In genomic region chr20:20687319-20687718, GRCh38 we compare ENCODE assay signal across 23 cellular contexts.
"Had no signal": no experiment of that assay in that cellular context is flagged by ENCODE, and none has a peak within 500 bp of the region (broad histone marks: within the 10 kb centered on the region; RNA-seq: fewer than 3 reads in every experiment).

No MANE protein-coding gene starts in this region.

- H3K4me1 ChIP-seq: neural progenitor cell had no signal

- H3K4me3 Mint-ChIP-seq: immature natural killer cell; nephron; neural progenitor cell; stimulated activated effector memory CD8-positive, alpha-beta T cell treated with anti-CD3 and anti-CD28 coated beads, Interleukin-12 subunit alpha, Interleukin-12 subunit beta, amount 100 ng/mL, for 72 hours; stimulated activated naive CD8-positive, alpha-beta T cell treated with anti-CD3 and anti-CD28 coated beads, Interleukin-15, Interleukin-2, amounts not matched to agents 100 ng/mL and 50 ng/mL, for 24 hours had no signal

- H3K4me3 ChIP-seq: left lung, lower lobe of right lung, neural progenitor cell, ovary, right atrium auricular region, skin epidermis, transverse colon, upper lobe of left lung, vagina had no signal

- H3K27me3 Mint-ChIP-seq: naive thymus-derived CD8-positive, alpha-beta T cell; progenitor cell of endocrine pancreas; stimulated activated naive CD8-positive, alpha-beta T cell treated with anti-CD3 and anti-CD28 coated beads, Interleukin-15, Interleukin-2, amounts not matched to agents 100 ng/mL and 50 ng/mL, for 24 hours had no signal

- H3K36me3 ChIP-seq: left lung, lower lobe of right lung, neural progenitor cell, ovary, right atrium auricular region, transverse colon, upper lobe of left lung, vagina had no signal

- H3K27ac ChIP-seq: left lung, lower lobe of right lung, neural progenitor cell, ovary, right atrium auricular region, skin epidermis, transverse colon, upper lobe of left lung, vagina had no signal

- DNase-seq: hippocampal formation; immature natural killer cell; kidney; left colon; left lung; lower lobe of right lung; mammary epithelial cell; mesenchymal stem cell; naive thymus-derived CD8-positive, alpha-beta T cell; ovary; stimulated activated CD4-positive, alpha-beta T cell treated with anti-CD3 and anti-CD28 coated beads, Interleukin-4, amount 100 ng/mL, for 24 hours; stimulated activated naive CD4-positive, alpha-beta T cell; transverse colon; upper lobe of left lung had no signal

- H3K27me3 ChIP-seq: left lung, neural progenitor cell, ovary, right atrium auricular region, transverse colon, upper lobe of left lung, vagina had no signal

- H3K9me3 Mint-ChIP-seq: immature natural killer cell; naive thymus-derived CD8-positive, alpha-beta T cell; nephron; stimulated activated effector memory CD8-positive, alpha-beta T cell treated with anti-CD3 and anti-CD28 coated beads, Interleukin-12 subunit alpha, Interleukin-12 subunit beta, amount 100 ng/mL, for 72 hours; stimulated activated naive CD8-positive, alpha-beta T cell treated with anti-CD3 and anti-CD28 coated beads, Interleukin-15, Interleukin-2, amounts not matched to agents 100 ng/mL and 50 ng/mL, for 24 hours had no signal

- ATAC-seq: left colon; left lung; lower lobe of right lung; naive thymus-derived CD8-positive, alpha-beta T cell; sciatic nerve; stimulated activated effector memory CD8-positive, alpha-beta T cell treated with anti-CD3 and anti-CD28 coated beads, Interleukin-12 subunit alpha, Interleukin-12 subunit beta, amount 100 ng/mL, for 72 hours had no signal

- H3K36me3 Mint-ChIP-seq: immature natural killer cell; naive thymus-derived CD8-positive, alpha-beta T cell; stimulated activated effector memory CD8-positive, alpha-beta T cell treated with anti-CD3 and anti-CD28 coated beads, Interleukin-12 subunit alpha, Interleukin-12 subunit beta, amount 100 ng/mL, for 72 hours had no signal

- H3K9me3 ChIP-seq: left lung, lower lobe of right lung, ovary, right atrium auricular region, transverse colon, upper lobe of left lung, vagina had no signal

- H3K27ac Mint-ChIP-seq: immature natural killer cell; neural progenitor cell; progenitor cell of endocrine pancreas; stimulated activated effector memory CD8-positive, alpha-beta T cell treated with anti-CD3 and anti-CD28 coated beads, Interleukin-12 subunit alpha, Interleukin-12 subunit beta, amount 100 ng/mL, for 72 hours; stimulated activated naive CD8-positive, alpha-beta T cell treated with anti-CD3 and anti-CD28 coated beads, Interleukin-15, Interleukin-2, amounts not matched to agents 100 ng/mL and 50 ng/mL, for 24 hours had no signal
